Comparison of ENCODE assay signal across 8 cellular contexts in the genomic region with DNA sequence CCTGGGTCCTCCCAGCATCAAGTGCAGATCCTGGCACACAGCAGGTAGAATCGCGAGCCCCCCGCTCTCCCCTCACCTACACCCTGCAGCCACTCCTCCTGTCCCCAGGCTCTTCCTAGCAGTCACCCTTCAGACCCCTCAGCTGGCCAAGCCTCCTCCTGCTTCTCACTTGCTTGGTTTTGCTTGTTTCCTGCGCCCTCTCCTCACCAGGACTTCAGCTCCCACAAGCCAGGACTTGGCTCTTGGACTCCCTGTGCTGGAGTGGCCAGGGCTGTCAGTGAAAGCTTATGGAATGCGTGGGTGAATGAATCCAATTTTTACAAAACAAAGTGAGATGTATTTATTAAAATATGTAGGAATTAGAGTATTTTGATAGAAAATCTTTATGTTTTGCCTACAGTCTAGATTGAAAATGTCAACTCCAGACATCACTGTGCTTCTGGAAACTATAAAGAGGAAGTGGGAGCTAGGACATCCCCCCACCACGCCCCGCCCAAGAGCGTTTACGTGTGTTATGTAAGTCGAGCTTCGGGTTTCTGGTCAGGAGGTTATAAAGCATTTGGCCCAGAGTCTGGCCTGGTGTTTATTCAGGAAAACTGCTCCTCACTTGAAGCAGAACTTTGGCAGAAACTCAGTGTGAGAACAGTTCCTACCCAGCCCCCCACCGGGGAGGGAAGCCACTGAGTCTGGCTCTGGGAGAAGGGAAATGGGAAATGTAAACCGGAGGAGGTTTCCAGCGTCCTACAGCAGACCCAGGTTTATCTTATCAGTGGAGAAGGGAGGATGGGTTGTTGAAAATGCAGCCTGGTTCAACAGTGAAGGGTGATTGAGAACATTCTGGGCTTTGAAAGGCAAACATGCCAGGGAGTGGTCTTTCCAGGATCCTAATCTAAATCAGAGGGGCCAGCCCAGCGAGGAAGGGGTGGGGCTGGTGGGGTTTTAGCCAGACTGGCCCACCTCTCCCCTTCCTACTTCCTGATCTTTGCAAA. TPM values are rescaled to one million over a fixed set of nuclear protein-coding genes. Genes with fewer than 3 reads are reported as not detected.
DNase-seq lines count a peak whose midpoint lies in the region; ATAC-seq lines count a peak whose summit lies in the region.

No MANE protein-coding gene starts in this region.

- H3K4me3 ChIP-seq in esophagus (ENCODE audit: low read depth in 1 of 2, low read length in 2 of 2): no peak overlapping the region

- H3K27me3 Mint-ChIP-seq in naive B cell: no peaks in the 10 kb centered on the region

- peak overlapping the region; percentile 13 to 97 (median 84) for H3K4me3 Mint-ChIP-seq in naive B cell

- H3K36me3 Mint-ChIP-seq in naive B cell: peaks cover 0 to 4% of the 10 kb centered on the region in 2 donors

- H3K9me3 ChIP-seq in esophagus (ENCODE audit: control insufficient read depth in 2 of 2, insufficient read depth in 1 of 2, low read depth in 1 of 2, low read length in 1 of 2): no peaks in the 10 kb centered on the region

- H3K27ac ChIP-seq in esophagus (ENCODE audit: low read depth in 2 of 2, low read length in 1 of 2): peak overlapping the region; percentile 91 to 95

- H3K36me3 ChIP-seq in esophagus (ENCODE audit: control insufficient read depth in 2 of 2, insufficient read depth in 2 of 2, low read length in 1 of 2): peaks cover 0 to 5% of the 10 kb centered on the region in 2 donors

- WGBS in esophagus, 2 donors: 12 to 19% methylated on average over 15 of the region's 15 CpGs

- peaks cover 14 to 31% of the 10 kb centered on the region in 2 donors for H3K4me1 ChIP-seq in esophagus (ENCODE audit: control insufficient read depth in 2 of 2, insufficient read depth in 2 of 2, low read length in 1 of 2)

- peak overlapping the region; percentile 100 for H3K27ac Mint-ChIP-seq in naive B cell

- DNase-seq in SIG-M5 (lab: John Stamatoyannopoulos, UW) (peak; percentile 69), naive B cell (peak; percentile 83), NCI-H82 treated with DMSO at 0.1 percent for 48 hours (lab: John Stamatoyannopoulos, UW; ENCODE audit: unreplicated experiment) (no peak), NCI-H1105 (lab: John Stamatoyannopoulos, UW) (no peak)
- no peak for DNase-seq in central memory CD4-positive, alpha-beta T cell

- no peaks in the 10 kb centered on the region for H3K27me3 ChIP-seq in esophagus (ENCODE audit: control insufficient read depth in 1 of 2, insufficient read depth in 2 of 2, low read length in 2 of 2)

- peaks cover 23 to 31% (median 30%) of the 10 kb centered on the region in 3 donors for H3K4me1 Mint-ChIP-seq in naive B cell

- H3K9me3 Mint-ChIP-seq in naive B cell: no peaks in the 10 kb centered on the region

- ATAC-seq in GM18867 (IDR thresholded peaks at IDR 0.05; ENCODE audit: unreplicated experiment) (peak; percentile 64), HG03175 (IDR thresholded peaks at IDR 0.05; ENCODE audit: unreplicated experiment) (peak; percentile 62), naive B cell (ENCODE audit: low read depth in 2 of 2) (peak; percentile 95 to 98)

RNA-seq across cellular contexts. Expression of gene ALDH2, which starts 8.8 kb away (rescaled TPM):
- polyA plus RNA-seq in esophagus (100 to 1,000 TPM in 1 of 2 donors, 10 to 100 TPM in 1; 83.9 to 148 TPM), naive B cell (ENCODE audit: low read depth in 6 of 6) (10 to 100 TPM; 11.5 to 16.9 (median 13.2) TPM)

Comparison
In these comparisons a context has a peak if more than half of its experiments do, and no peak if none do; other contexts are left out.
1. DNase-seq: peak in SIG-M5 (single experiment) and naive B cell (single experiment); none in NCI-H82 treated with DMSO at 0.1 percent for 48 hours (single experiment), central memory CD4-positive, alpha-beta T cell (single experiment) and NCI-H1105 (single experiment).
2. RNA of gene ALDH2, which starts 8.8 kb away (polyA plus RNA-seq): 83.9 to 148 TPM in esophagus; 11.5 to 16.9 TPM in naive B cell; every median in the first group is over 4 times any median in the second.
3. Peak in every context shown above with its lines, with median percentiles within 50 percentile points of each other: ATAC-seq.